ENCODE assay signal across 22 cellular contexts in the genomic region with DNA sequence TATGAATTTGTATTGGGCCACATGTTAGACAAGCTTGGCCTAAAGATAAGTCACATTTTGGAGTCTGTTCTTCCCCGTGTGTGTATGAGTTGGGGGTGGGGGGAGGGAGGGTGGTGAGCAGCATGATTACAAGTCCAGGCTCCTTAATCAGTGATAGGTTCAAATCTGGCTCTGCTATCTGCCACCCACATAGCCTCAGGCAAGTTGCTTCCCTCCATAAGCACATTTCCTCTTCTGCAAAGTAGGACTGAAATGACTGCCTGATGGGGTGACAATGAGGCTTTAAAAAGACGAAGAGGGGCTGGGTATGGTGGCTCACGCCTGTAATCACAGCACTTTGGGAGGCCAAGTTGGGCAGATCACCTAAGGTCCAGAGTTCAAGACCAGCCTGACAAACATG. TPM values are rescaled to one million over a fixed set of nuclear protein-coding genes. Genes with fewer than 3 reads are reported as not detected.
A peak's percentile ranks its signal among the peaks of the same experiment; 100 is the strongest.
DNase-seq lines count a peak whose midpoint lies in the region; ATAC-seq and TF ChIP-seq lines count a peak whose summit lies in the region.
"Had no signal": no experiment of that assay in that cellular context is flagged by ENCODE, and none has a peak within 500 bp of the region (broad histone marks: within the 10 kb centered on the region; RNA-seq: fewer than 3 reads in every experiment).

No MANE protein-coding gene starts in this region.

- no peak overlapping the region for H3K4me3 ChIP-seq in NB4 (ENCODE audit: low read depth, low read length)
- H3K4me3 ChIP-seq in adrenal gland: no peak overlapping the region
- no peak overlapping the region for H3K4me3 ChIP-seq in mesendoderm (ENCODE audit: low read length)
- H3K4me3 ChIP-seq: gastroesophageal sphincter, HAP-1, SJCRH30 had no signal

- H3K23ac ChIP-seq in mesendoderm (ENCODE audit: low read length): no peak overlapping the region

- WGBS in adrenal gland, 4 donors: 51 to 80% (median 69%) methylated on average over 3 of the region's 3 CpGs
- WGBS in mesendoderm (ENCODE audit: extremely low coverage, insufficient coverage, low lambda C conversion rate): no CpG with 5 or more reads among the region's 3 CpGs

- no peak overlapping the region for H3K18ac ChIP-seq in mesendoderm (ENCODE audit: low read length)

- H3K56ac ChIP-seq in mesendoderm (ENCODE audit: low read length): no peak overlapping the region

- TF ChIP-seq POLR2A in NB4 (IDR thresholded peaks at IDR 0.05; ENCODE audit: extremely low read depth, insufficient read length) (no peak), adrenal gland (IDR thresholded peaks at IDR 0.05) (no peak)

- no peak overlapping the region for H2AK5ac ChIP-seq in mesendoderm (ENCODE audit: low read length)

- H4K5ac ChIP-seq in mesendoderm (ENCODE audit: low read length): no peak overlapping the region

- H2BK5ac ChIP-seq in mesendoderm (ENCODE audit: low read length): no peak overlapping the region

- no peak overlapping the region for H3K4ac ChIP-seq in mesendoderm (ENCODE audit: low read depth, low read length)

- H3K36me3 ChIP-seq in adrenal gland (replicated peaks in 1 of 2) (no peaks in the 10 kb centered on the region), mesendoderm (ENCODE audit: control insufficient read depth, insufficient read depth, low read length) (no peaks in the 10 kb centered on the region)
- H3K36me3 ChIP-seq: gastroesophageal sphincter, HAP-1, SJCRH30 had no signal

- H3K79me1 ChIP-seq in mesendoderm (ENCODE audit: low read length): peaks cover 1% of the 10 kb centered on the region

- ATAC-seq in GM19397 (IDR thresholded peaks at IDR 0.05; ENCODE audit: unreplicated experiment): no peak
- ATAC-seq in HG02884 (IDR thresholded peaks at IDR 0.05; ENCODE audit: unreplicated experiment): no peak
- ATAC-seq in GM19324 (IDR thresholded peaks at IDR 0.05; ENCODE audit: low FRiP score, unreplicated experiment): no peak
- ATAC-seq: gastroesophageal sphincter had no signal

- H4K8ac ChIP-seq in mesendoderm (ENCODE audit: low read depth, low read length): no peak overlapping the region

- no peaks in the 10 kb centered on the region for H3K9me3 ChIP-seq in adrenal gland (replicated peaks in 1 of 3)
- H3K9me3 ChIP-seq: Caco-2, gastroesophageal sphincter, HAP-1, SJCRH30 had no signal

- H2BK15ac ChIP-seq in mesendoderm (replicated peaks; ENCODE audit: low read depth): no peak overlapping the region

- no peak overlapping the region for H2BK120ac ChIP-seq in mesendoderm (ENCODE audit: low read depth, low read length)

- H3K9ac ChIP-seq in mesendoderm (ENCODE audit: low read length): no peak overlapping the region

- no peaks in the 10 kb centered on the region for H3K27me3 ChIP-seq in adrenal gland
- no peaks in the 10 kb centered on the region for H3K27me3 ChIP-seq in mesendoderm (ENCODE audit: insufficient read depth, low read length, poor library complexity)
- H3K27me3 ChIP-seq: gastroesophageal sphincter, SJCRH30 had no signal

- DNase-seq in Daoy (ENCODE audit: low read depth) (peak; percentile 24), NB4 (ENCODE audit: low read depth) (peak; percentile 28), adrenal gland (no peak), mesendoderm (peak; percentile 52), GDM1 (lab: John Stamatoyannopoulos, UW) (no peak)
- DNase-seq: activated CD4-positive, alpha-beta T cell treated with anti-CD3 and anti-CD28 coated beads, Interleukin-2, amount 50 U/mL, for 1 hour; activated naive CD4-positive, alpha-beta T cell treated with anti-CD3 and anti-CD28 coated beads for 36 hours; Caco-2; Karpas-422; NCI-H1694; NCI-H446; occipital lobe; right cardiac atrium; SJCRH30; T1000 had no signal

- intact Hi-C loops in adrenal gland (cut with DNase I): no loop called here

- no peaks in the 10 kb centered on the region for H3K79me2 ChIP-seq in mesendoderm (ENCODE audit: control insufficient read depth, insufficient read depth, low read length)

- TF ChIP-seq CTCF in NB4 (IDR thresholded peaks at IDR 0.05; ENCODE audit: low read depth, low read length) (no peak), adrenal gland (IDR thresholded peaks at IDR 0.05) (no peak)

- H3K4me1 ChIP-seq in adrenal gland (replicated peaks in 1 of 2) (peaks cover 9 to 27% of the 10 kb centered on the region in 2 donors), mesendoderm (ENCODE audit: control insufficient read depth, low read depth, low read length) (peaks cover 2% of the 10 kb centered on the region)

- H3K4me2 ChIP-seq in mesendoderm (ENCODE audit: low read length): no peak overlapping the region

- H3K27ac ChIP-seq in adrenal gland: peak overlapping the region in 3 of 5 donors; percentile 22 to 82 (median 53)
- no peak overlapping the region for H3K27ac ChIP-seq in mesendoderm (ENCODE audit: low read depth, low read length)
- H3K27ac ChIP-seq: SJCRH30 had no signal

RNA-seq across cellular contexts. Expression of a gene that starts 1.0 kb away (rescaled TPM):
- 0.34 TPM in 1 of 2 replicates, not detected in the other for total RNA-seq in Daoy (2014; rRNA removed; shearing (Covaris generic))
- total RNA-seq in adrenal gland: under 1 TPM in 5 of 8 donors, not detected in 3; 0.22 to 0.83 (median 0.40) TPM
- polyA plus RNA-seq in adrenal gland: under 1 TPM; 0.07 to 0.62 (median 0.48) TPM
- 0.49 TPM for polyA plus RNA-seq in mesendoderm (2013, experiment 1 of 2)
- 0.56 TPM for polyA plus RNA-seq in mesendoderm (2013, experiment 2 of 2)
- total RNA-seq: activated naive CD4-positive, alpha-beta T cell treated with anti-CD3 and anti-CD28 coated beads for 36 hours; astrocyte; Caco-2; gastroesophageal sphincter; left lobe of liver; occipital lobe; right cardiac atrium had no signal

Comparison
In these comparisons a context has a peak if more than half of its experiments do, and no peak if none do; other contexts are left out.
1. DNase-seq: peak in Daoy (single experiment), NB4 (single experiment) and mesendoderm (single experiment); none in adrenal gland (0 of 7) and GDM1 (single experiment).